8 cellular contexts compared by ENCODE assay signal in genomic region chr1:23177031-23177430, GRCh38. TPM values are rescaled to one million over a fixed set of nuclear protein-coding genes. Genes with fewer than 3 reads are reported as not detected.
A peak's percentile ranks its signal among the peaks of the same experiment; 100 is the strongest.
DNase-seq lines count a peak whose midpoint lies in the region; ATAC-seq and TF ChIP-seq lines count a peak whose summit lies in the region.

No MANE protein-coding gene starts in this region.

- peak overlapping the region; percentile 24 for H2BK5ac ChIP-seq in trophoblast cell (ENCODE audit: low read depth, low read length, poor library complexity)

- ATAC-seq in GM19467 (IDR thresholded peaks at IDR 0.05; ENCODE audit: unreplicated experiment) (no peak), HG03108 (IDR thresholded peaks at IDR 0.05; ENCODE audit: unreplicated experiment) (no peak), GM19324 (IDR thresholded peaks at IDR 0.05; ENCODE audit: low FRiP score, unreplicated experiment) (no peak)

- peak overlapping the region; percentile 3 for H4K12ac ChIP-seq in trophoblast cell (ENCODE audit: low read depth, low read length)

- H3K9ac ChIP-seq in trophoblast cell (ENCODE audit: low read length): peak overlapping the region; percentile 4

- 38 to 57% methylated on average over 4 to 6 of the region's 10 CpGs for WGBS in esophagus squamous epithelium, 2 donors
- no CpG with 5 or more reads among the region's 10 CpGs for WGBS in trophoblast cell (ENCODE audit: extremely low coverage, insufficient coverage, insufficient read length)

- no peak overlapping the region for H4K8ac ChIP-seq in trophoblast cell (ENCODE audit: low read depth, low read length)

- intact Hi-C loops in esophagus squamous epithelium (cut with DNase I): no loop called here

- TF ChIP-seq CTCF in DOHH2 (IDR thresholded peaks at IDR 0.05; ENCODE audit: low read depth, low read length, poor library complexity, severe bottlenecking) (no peak), esophagus squamous epithelium (IDR thresholded peaks at IDR 0.05) (no peak)

- H3K9me2 ChIP-seq in DOHH2 (replicated peaks; ENCODE audit: control insufficient read depth, low read length): no peaks in the 10 kb centered on the region

- H3K4me1 ChIP-seq in DOHH2 (ENCODE audit: control insufficient read depth, low read length) (peaks cover 42% of the 10 kb centered on the region), SJSA1 (replicated peaks) (peaks cover 16% of the 10 kb centered on the region), esophagus squamous epithelium (peaks cover 0 to 24% (median 5%) of the 10 kb centered on the region in 3 donors), trophoblast cell (ENCODE audit: control insufficient read depth in 1 of 2, insufficient read depth in 2 of 2, low read length in 2 of 2) (peaks cover 0 to 6% of the 10 kb centered on the region in 2 experiments)

- H3K79me2 ChIP-seq in DOHH2 (ENCODE audit: control insufficient read depth, low read length): no peaks in the 10 kb centered on the region
- no peaks in the 10 kb centered on the region for H3K79me2 ChIP-seq in trophoblast cell (ENCODE audit: control insufficient read depth, insufficient read depth, low read length, poor library complexity)

- H3K4ac ChIP-seq in trophoblast cell (ENCODE audit: low read depth, low read length): peak overlapping the region; percentile 10

- peak overlapping the region; percentile 71 for H3K18ac ChIP-seq in trophoblast cell (ENCODE audit: low read length)

- no peak for TF ChIP-seq POLR2A in esophagus squamous epithelium (IDR thresholded peaks at IDR 0.05)

- no peak overlapping the region for H3K27ac ChIP-seq in DOHH2 (ENCODE audit: low read depth, low read length)
- H3K27ac ChIP-seq in SJSA1: peak overlapping the region; percentile 90
- H3K27ac ChIP-seq in esophagus squamous epithelium: peak overlapping the region; percentile 75 to 92 (median 82)
- H3K27ac ChIP-seq in trophoblast cell (ENCODE audit: low read depth, low read length): no peak overlapping the region

- H3K36me3 ChIP-seq in DOHH2 (ENCODE audit: control insufficient read depth, low read length) (no peaks in the 10 kb centered on the region), SJSA1 (no peaks in the 10 kb centered on the region), esophagus squamous epithelium (no peaks in the 10 kb centered on the region), trophoblast cell (ENCODE audit: control insufficient read depth in 1 of 2, insufficient read depth in 2 of 2, low read length in 2 of 2) (no peaks in the 10 kb centered on the region)

- H3K4me3 ChIP-seq in DOHH2 (ENCODE audit: low read length): peak overlapping the region; percentile 78
- H3K4me3 ChIP-seq in SJSA1: peak overlapping the region; percentile 40
- peak overlapping the region; percentile 40 to 77 (median 54) for H3K4me3 ChIP-seq in esophagus squamous epithelium
- H3K4me3 ChIP-seq in trophoblast cell (ENCODE audit: low read depth, low read length): no peak overlapping the region

- no peaks in the 10 kb centered on the region for H3K9me3 ChIP-seq in DOHH2 (ENCODE audit: control insufficient read depth, insufficient read depth, low read length)
- H3K9me3 ChIP-seq in SJSA1 (replicated peaks): no peaks in the 10 kb centered on the region; the same call in 1 of the 2 replicates
- no peaks in the 10 kb centered on the region for H3K9me3 ChIP-seq in esophagus squamous epithelium
- no peaks in the 10 kb centered on the region for H3K9me3 ChIP-seq in trophoblast cell (ENCODE audit: insufficient read depth, low read depth, low read length)

- peak overlapping the region; percentile 21 for H2BK12ac ChIP-seq in trophoblast cell (ENCODE audit: low read length)

- H3K4me2 ChIP-seq in DOHH2 (ENCODE audit: low read length) (peak overlapping the region; percentile 97), trophoblast cell (ENCODE audit: low read length) (peak overlapping the region; percentile 77)

- H3K27me3 ChIP-seq in DOHH2 (ENCODE audit: control insufficient read depth, low read length) (peaks cover 14% of the 10 kb centered on the region), SJSA1 (replicated peaks) (no peaks in the 10 kb centered on the region), esophagus squamous epithelium (no peaks in the 10 kb centered on the region), trophoblast cell (ENCODE audit: insufficient read depth, low read length) (no peaks in the 10 kb centered on the region)

- peaks cover 6% of the 10 kb centered on the region; the same call in 1 of the 2 replicates for H3F3A ChIP-seq in DOHH2 (ENCODE audit: control insufficient read depth, insufficient read depth)

- peaks cover 7% of the 10 kb centered on the region for H3K79me1 ChIP-seq in trophoblast cell (ENCODE audit: low read length)

- H2AFZ ChIP-seq in trophoblast cell (ENCODE audit: insufficient read depth, low read length, poor library complexity): peak overlapping the region; percentile 75

- H2BK120ac ChIP-seq in trophoblast cell (ENCODE audit: insufficient read depth, low read length, poor library complexity): no peak overlapping the region

- H4K20me1 ChIP-seq in DOHH2 (ENCODE audit: control insufficient read depth, insufficient read depth, low read depth, low read length): no peaks in the 10 kb centered on the region

- H4K91ac ChIP-seq in trophoblast cell (ENCODE audit: low read depth, low read length): no peak overlapping the region

- no peak overlapping the region for H3K23ac ChIP-seq in trophoblast cell (ENCODE audit: low read length)

- no peak overlapping the region for H2AK5ac ChIP-seq in trophoblast cell (ENCODE audit: low read length)

- DNase-seq in SJSA1 (ENCODE audit: low read depth in 1 of 2, low spot score in 2 of 2) (no peak), esophagus squamous epithelium (lab: John Stamatoyannopoulos, UW) (no peak), trophoblast cell (no peak), NCI-H187 (lab: John Stamatoyannopoulos, UW) (no peak)

- H3K14ac ChIP-seq in trophoblast cell (ENCODE audit: low read length): no peak overlapping the region

RNA-seq across cellular contexts. Expression of gene LUZP1, which starts 8.4 kb away (rescaled TPM):
- total RNA-seq in SJSA1 (2014; rRNA removed; shearing (Covaris generic)): 30.0 and 47.4 TPM in 2 replicates
- 10 to 100 TPM; 16.9 to 18.7 (median 17.9) TPM for total RNA-seq in esophagus squamous epithelium
- polyA plus RNA-seq in trophoblast cell (2013): 38.6 TPM in 2 replicates

RNA-seq across cellular contexts. Expression of gene HTR1D, which starts 40.3 kb away (rescaled TPM):
- total RNA-seq in SJSA1 (2014; rRNA removed; shearing (Covaris generic)): 0.24 TPM in 1 of 2 replicates, not detected in the other
- total RNA-seq in esophagus squamous epithelium: not detected
- polyA plus RNA-seq in trophoblast cell (2013): 3.1 and 3.7 TPM in 2 replicates

Comparison
In these comparisons a context has a peak if more than half of its experiments do, and no peak if none do; other contexts are left out.
1. H3K27ac ChIP-seq: peak in SJSA1 (single experiment) and esophagus squamous epithelium (4 of 4); none in DOHH2 (single experiment) and trophoblast cell (single experiment).